14 cellular contexts compared by ENCODE assay signal in the genomic region with DNA sequence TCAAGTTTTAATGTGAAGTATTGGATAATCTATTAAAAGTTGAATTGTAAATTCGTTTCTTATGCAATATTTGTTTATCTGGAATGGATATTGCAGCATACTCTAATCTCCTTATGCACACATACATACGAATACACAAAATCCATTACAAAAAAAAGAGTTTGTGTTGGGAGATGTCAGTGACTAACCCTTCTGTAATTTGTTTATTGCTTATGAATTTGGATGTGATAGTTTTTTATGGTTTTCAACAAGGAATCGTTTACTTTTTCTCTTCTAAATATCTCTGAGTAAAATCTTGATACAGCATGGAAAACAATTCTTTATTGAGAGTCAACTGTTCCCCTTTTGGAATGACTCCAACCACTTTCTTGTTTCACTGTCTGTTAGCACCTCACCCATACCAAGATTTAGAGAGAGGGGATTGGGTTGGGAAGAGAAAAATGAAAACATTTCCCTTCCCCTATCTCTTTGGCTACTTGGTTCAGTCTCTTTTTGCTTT. TPM values are rescaled to one million over a fixed set of nuclear protein-coding genes. Genes with fewer than 3 reads are reported as not detected.
A peak's percentile ranks its signal among the peaks of the same experiment; 100 is the strongest.
DNase-seq lines count a peak whose midpoint lies in the region; ATAC-seq, FAIRE-seq and TF ChIP-seq lines count a peak whose summit lies in the region.
"Had no signal": no experiment of that assay in that cellular context is flagged by ENCODE, and none has a peak within 500 bp of the region (broad histone marks: within the 10 kb centered on the region; RNA-seq: fewer than 3 reads in every experiment).

No MANE protein-coding gene starts in this region.

- no peaks in the 10 kb centered on the region for H3K9me2 ChIP-seq in Karpas-422 (replicated peaks; ENCODE audit: insufficient read depth, low read length)

- H3K36me3 ChIP-seq in Karpas-422 (ENCODE audit: insufficient read depth, low read length): no peaks in the 10 kb centered on the region
- no peaks in the 10 kb centered on the region for H3K36me3 ChIP-seq in HepG2 (replicated peaks in 1 of 2; ENCODE audit: control insufficient read depth in 1 of 2, insufficient read depth in 2 of 2, low read length in 2 of 2)
- H3K36me3 ChIP-seq in mammary epithelial cell (ENCODE audit: insufficient read depth, low read length): no peaks in the 10 kb centered on the region
- no peaks in the 10 kb centered on the region for H3K36me3 ChIP-seq in effector memory CD4-positive, alpha-beta T cell (ENCODE audit: control insufficient read depth, insufficient read depth, low read length)

- no peak for TF ChIP-seq RAD21 in HepG2 (CRISPR knock-in tag; IDR thresholded peaks at IDR 0.05)

- no peak for ATAC-seq in WTC11
- no peak for ATAC-seq in HepG2
- ATAC-seq in GM18861 (IDR thresholded peaks at IDR 0.05; ENCODE audit: unreplicated experiment): no peak
- ATAC-seq: gastroesophageal sphincter, left cardiac atrium had no signal

- H3K9me3 ChIP-seq in Karpas-422 (ENCODE audit: low read length) (no peaks in the 10 kb centered on the region), HepG2 (ENCODE audit: low read length) (no peaks in the 10 kb centered on the region), mammary epithelial cell (replicated peaks; ENCODE audit: insufficient read depth, low read length) (no peaks in the 10 kb centered on the region)
- H3K9me3 ChIP-seq in effector memory CD4-positive, alpha-beta T cell (ENCODE audit: control insufficient read depth, low read length): no peaks in the 10 kb centered on the region
- H3K9me3 ChIP-seq: gastroesophageal sphincter had no signal

- H2AFZ ChIP-seq in Karpas-422 (ENCODE audit: low read length): no peak overlapping the region
- no peak overlapping the region for H2AFZ ChIP-seq in HepG2 (ENCODE audit: low read length)
- no peak overlapping the region for H2AFZ ChIP-seq in mammary epithelial cell (ENCODE audit: low read depth, low read length)

- no peak overlapping the region for H3K4me3 ChIP-seq in Karpas-422 (ENCODE audit: low read length)
- no peak overlapping the region for H3K4me3 ChIP-seq in HepG2 (replicated peaks in 1 of 3; ENCODE audit: insufficient read depth in 1 of 3, low read depth in 2 of 3, low read length in 3 of 3)
- H3K4me3 ChIP-seq in mammary epithelial cell (replicated peaks in 1 of 3; ENCODE audit: insufficient read depth in 1 of 3, low read depth in 2 of 3, low read length in 3 of 3): no peak overlapping the region
- no peak overlapping the region for H3K4me3 ChIP-seq in effector memory CD4-positive, alpha-beta T cell (ENCODE audit: insufficient read depth, low read depth, low read length, poor library complexity, severe bottlenecking)
- H3K4me3 ChIP-seq: gastroesophageal sphincter had no signal

- CTCF ChIA-PET in WTC11 (lab: Charles Lee) (interaction anchor here (1.2 kb wide), 1 partner anchor 12 kb away, joined by 3 read pairs; no protein-coding TSS in a partner anchor), HepG2 (lab: Yijun Ruan, JAX; ENCODE audit: low intra/inter-chr PET ratio, low total read pairs) (no interaction called here), mammary epithelial cell (lab: Charles Lee; ENCODE audit: low non-redundant PET) (no interaction called here)

- TF ChIP-seq EP300 in HepG2 (IDR thresholded peaks at IDR 0.05; ENCODE audit: low read depth in 2 of 2, low read length in 2 of 2) (no peak), HepG2 (CRISPR knock-in tag; IDR thresholded peaks at IDR 0.05; ENCODE audit: borderline replicate concordance) (no peak)

- H3K27me3 ChIP-seq in Karpas-422 (ENCODE audit: low read length) (no peaks in the 10 kb centered on the region), HepG2 (ENCODE audit: control insufficient read depth in 1 of 2, insufficient read depth in 2 of 2, low read length in 2 of 2) (no peaks in the 10 kb centered on the region), mammary epithelial cell (ENCODE audit: insufficient read depth, low read length) (no peaks in the 10 kb centered on the region)
- no peaks in the 10 kb centered on the region for H3K27me3 ChIP-seq in effector memory CD4-positive, alpha-beta T cell (replicated peaks; ENCODE audit: control insufficient read depth, insufficient read depth, low read length, poor library complexity, severe bottlenecking)
- H3K27me3 ChIP-seq: gastroesophageal sphincter had no signal

- H4K20me1 ChIP-seq in Karpas-422 (ENCODE audit: insufficient read depth, low read depth, low read length) (peaks cover 5% of the 10 kb centered on the region; the same call in 1 of the 2 replicates), HepG2 (ENCODE audit: insufficient read depth, low read length) (no peaks in the 10 kb centered on the region), mammary epithelial cell (ENCODE audit: insufficient read depth, low read length) (no peaks in the 10 kb centered on the region)

- peak overlapping the region; percentile 75; the same call in 1 of the 2 replicates for H3K27ac Mint-ChIP-seq in WTC11

- peaks cover 3% of the 10 kb centered on the region; the same call in 1 of the 2 replicates for H3K4me1 ChIP-seq in Karpas-422 (ENCODE audit: low read length)
- H3K4me1 ChIP-seq in HepG2 (ENCODE audit: insufficient read depth, low read length): peaks cover 25% of the 10 kb centered on the region
- no peaks in the 10 kb centered on the region for H3K4me1 ChIP-seq in mammary epithelial cell (ENCODE audit: insufficient read depth, low read length)
- peaks cover 67% of the 10 kb centered on the region for H3K4me1 ChIP-seq in effector memory CD4-positive, alpha-beta T cell (ENCODE audit: control insufficient read depth, insufficient read depth, low read length, poor library complexity, severe bottlenecking)

- TF ChIP-seq POLR2A in HepG2 (IDR thresholded peaks at IDR 0.05; ENCODE audit: insufficient read depth in 1 of 2, low read depth in 2 of 2, low read length in 2 of 2): no peak

- no peaks in the 10 kb centered on the region; the same call in 1 of the 2 replicates for H3K36me3 Mint-ChIP-seq in WTC11

- H3K9me3 Mint-ChIP-seq in WTC11: no peaks in the 10 kb centered on the region

- dilution Hi-C loops in mammary epithelial cell (cut with HindIII; ENCODE audit: low sequenced_read_pairs): no loop called here

- intact Hi-C loops in HepG2 (cut with micrococcal nuclease; ENCODE audit: unreplicated experiment) (no loop called here), mammary epithelial cell (cut with micrococcal nuclease) (no loop called here)

- H3K79me2 ChIP-seq in Karpas-422 (ENCODE audit: low read length): no peaks in the 10 kb centered on the region
- peaks cover 7% of the 10 kb centered on the region for H3K79me2 ChIP-seq in HepG2 (ENCODE audit: insufficient read depth, low read length)
- peaks cover 50% of the 10 kb centered on the region for H3K79me2 ChIP-seq in mammary epithelial cell (ENCODE audit: insufficient read depth, low read length)

- peaks cover 67% of the 10 kb centered on the region for H3K4me1 Mint-ChIP-seq in WTC11

- in situ Hi-C loops in HepG2 (cut with HindIII; ENCODE audit: extremely low pct_ligation_motif_present, low pct_unique_long_range_greater_than_20kb): no loop called here
- in situ Hi-C loops in mammary epithelial cell (cut with MboI; ENCODE audit: low sequenced_read_pairs in 2 of 2): no loop called here

- no peak overlapping the region for H3K9ac ChIP-seq in Karpas-422 (ENCODE audit: low read length)
- no peak overlapping the region for H3K9ac ChIP-seq in HepG2 (ENCODE audit: insufficient read depth, low read depth, low read length)
- H3K9ac ChIP-seq in mammary epithelial cell (ENCODE audit: insufficient read depth, low read length): no peak overlapping the region

- FAIRE-seq in HepG2 (lab: Jason Lieb, UNC): no peak
- FAIRE-seq: GM12892 had no signal

- DNase-seq in DMS 273 treated with DMSO at 0.1 percent for 48 hours (lab: John Stamatoyannopoulos, UW): peak; percentile 61
- DNase-seq in Karpas-422: peak; percentile 29
- no peak for DNase-seq in WTC11 (ENCODE audit: low spot score)
- no peak for DNase-seq in HepG2 (ENCODE audit: low spot score)
- DNase-seq in mammary epithelial cell: no peak
- DNase-seq in globus pallidus (ENCODE audit: low spot score): no peak
- no peak for DNase-seq in effector memory CD4-positive, alpha-beta T cell
- DNase-seq: Calu3, left cardiac atrium, NCI-H146, T1000 had no signal

- no peaks in the 10 kb centered on the region for H3K27me3 Mint-ChIP-seq in WTC11 (ENCODE audit: low read depth)

- H3K27ac ChIP-seq in Karpas-422 (ENCODE audit: low read length) (no peak overlapping the region), HepG2 (ENCODE audit: extremely low read length, insufficient read depth, low read length) (no peak overlapping the region), mammary epithelial cell (ENCODE audit: insufficient read depth, low read depth, low read length) (no peak overlapping the region)
- H3K27ac ChIP-seq in effector memory CD4-positive, alpha-beta T cell (ENCODE audit: insufficient read depth, low read length, poor library complexity, severe bottlenecking): no peak overlapping the region
- H3K27ac ChIP-seq: gastroesophageal sphincter had no signal

- H3K4me3 Mint-ChIP-seq in WTC11: no peak overlapping the region

- TF ChIP-seq CTCF in WTC11 (IDR thresholded peaks at IDR 0.05) (no peak), HepG2 (CRISPR knock-in tag; IDR thresholded peaks at IDR 0.05) (no peak), mammary epithelial cell (conservative IDR thresholded peaks at IDR 0.05 in 1 of 2, IDR thresholded peaks at IDR 0.05 in 1 of 2; ENCODE audit: extremely low read depth in 1 of 2, insufficient read depth in 1 of 2, low read depth in 1 of 2, low read length in 2 of 2) (no peak)

- 52% methylated on average over 3 of the region's 3 CpGs for WGBS in HepG2 (ENCODE audit: low lambda C conversion rate)
- 86% methylated on average over 3 of the region's 3 CpGs for WGBS in mammary epithelial cell (ENCODE audit: low coverage, missing lambda C conversion rate)

- no TSS peak for BruUV-seq in HepG2 (replicated peaks; lab: Mats Ljungman, UMichigan)
- BruUV-seq in mammary epithelial cell (replicated peaks; lab: Mats Ljungman, UMichigan): no TSS peak

- no peak overlapping the region for H3K4me2 ChIP-seq in Karpas-422 (ENCODE audit: low read depth, low read length, poor library complexity, severe bottlenecking)
- no peak overlapping the region for H3K4me2 ChIP-seq in HepG2 (ENCODE audit: low read depth, low read length)
- no peak overlapping the region for H3K4me2 ChIP-seq in mammary epithelial cell (ENCODE audit: insufficient read depth, low read depth, low read length)

- POLR2A ChIA-PET in WTC11 (lab: Charles Lee): no interaction called here
- POLR2A ChIA-PET in HepG2 (lab: Yijun Ruan, JAX): no interaction called here

RNA-seq across cellular contexts. Expression of gene RAB8B, which starts 9.4 kb away (rescaled TPM):
- total RNA-seq in Karpas-422 (2014; rRNA removed; shearing (Covaris generic); ENCODE audit: low replicate concordance): 4.9 and 14.2 TPM in 2 replicates
- total RNA-seq in WTC11 (2021) (30.5 to 34.6 TPM (median 32.5 TPM) in 3 replicates), HepG2 (2016; rRNA removed; fragmentation: Illumina TruSeq; extraction: Trizol) (14.2 and 20.4 TPM in 2 replicates), mammary epithelial cell (10 to 100 TPM; 20.6 to 36.3 TPM)
- 0.79 and 1.7 TPM in 2 replicates for total RNA-seq in HepG2 (2016; cell fraction: cytosol; rRNA removed; fragmentation: Illumina TruSeq; extraction: Trizol; ENCODE audit: low read depth)
- total RNA-seq in HepG2 (2016; cell fraction: insoluble cytoplasmic fraction; rRNA removed; fragmentation: Illumina TruSeq; extraction: Trizol): 14.3 and 23.1 TPM in 2 replicates
- 4.1 and 5.5 TPM in 2 replicates for total RNA-seq in HepG2 (2016; cell fraction: membrane; rRNA removed; fragmentation: Illumina TruSeq; extraction: Trizol)
- total RNA-seq in HepG2 (2016; cell fraction: nucleus; rRNA removed; fragmentation: Illumina TruSeq; extraction: Trizol): 7.3 and 8.0 TPM in 2 replicates
- polyA plus RNA-seq in HepG2 (2011; rRNA removed) (4.7 and 6.8 TPM in 2 replicates), mammary epithelial cell (13.9 TPM)
- 2.3 and 3.5 TPM in 2 replicates for polyA plus RNA-seq in HepG2 (2011; cell fraction: cytosol; rRNA removed)
- 3.0 TPM in 2 replicates for polyA plus RNA-seq in HepG2 (2011; cell fraction: nucleus; rRNA removed)
- polyA plus RNA-seq in HepG2 (2012): 5.3 and 8.5 TPM in 2 replicates
- 1.4 and 1.5 TPM in 2 replicates for polyA plus RNA-seq in HepG2 (2016; cell fraction: cytosol; fragmentation: Illumina TruSeq; extraction: Trizol; ENCODE audit: low read depth)
- polyA plus RNA-seq in HepG2 (2016; cell fraction: insoluble cytoplasmic fraction; fragmentation: Illumina TruSeq; extraction: Trizol; ENCODE audit: low read depth): 11.3 and 13.5 TPM in 2 replicates
- polyA plus RNA-seq in HepG2 (2016; cell fraction: membrane; fragmentation: Illumina TruSeq; extraction: Trizol; ENCODE audit: low read depth): 2.8 and 2.9 TPM in 2 replicates
- polyA plus RNA-seq in HepG2 (2016; cell fraction: nucleus; fragmentation: Illumina TruSeq; extraction: Trizol; ENCODE audit: insufficient read depth, low read depth): 7.1 and 7.6 TPM in 2 replicates
- polyA minus RNA-seq in HepG2 (2011; rRNA and poly(A)+ RNA removed; ENCODE audit: low replicate concordance): 4.8 and 5.9 TPM in 2 replicates
- polyA minus RNA-seq in HepG2 (2011; cell fraction: cytosol; rRNA and poly(A)+ RNA removed): 22.2 and 22.6 TPM in 2 replicates
- polyA minus RNA-seq in HepG2 (2011; cell fraction: nucleus; rRNA and poly(A)+ RNA removed): 5.2 and 8.2 TPM in 2 replicates
- 56.8 TPM for polyA minus RNA-seq in mammary epithelial cell

RNA-seq across cellular contexts. Expression of gene RPS27L, which starts 41.5 kb away (rescaled TPM):
- total RNA-seq in Karpas-422 (2014; rRNA removed; shearing (Covaris generic); ENCODE audit: low replicate concordance): 36.3 and 72.8 TPM in 2 replicates
- total RNA-seq in WTC11 (2021) (133 to 159 TPM (median 155 TPM) in 3 replicates), HepG2 (2016; rRNA removed; fragmentation: Illumina TruSeq; extraction: Trizol) (433 and 596 TPM in 2 replicates), mammary epithelial cell (100 to 1,000 TPM in 1 of 2 donors, 10 to 100 TPM in 1; 40.5 to 141 TPM)
- total RNA-seq in HepG2 (2016; cell fraction: cytosol; rRNA removed; fragmentation: Illumina TruSeq; extraction: Trizol; ENCODE audit: low read depth): 167 and 206 TPM in 2 replicates
- 426 and 625 TPM in 2 replicates for total RNA-seq in HepG2 (2016; cell fraction: insoluble cytoplasmic fraction; rRNA removed; fragmentation: Illumina TruSeq; extraction: Trizol)
- total RNA-seq in HepG2 (2016; cell fraction: membrane; rRNA removed; fragmentation: Illumina TruSeq; extraction: Trizol): 209 and 262 TPM in 2 replicates
- total RNA-seq in HepG2 (2016; cell fraction: nucleus; rRNA removed; fragmentation: Illumina TruSeq; extraction: Trizol): 142 and 149 TPM in 2 replicates
- polyA plus RNA-seq in HepG2 (2011; rRNA removed) (210 and 231 TPM in 2 replicates), mammary epithelial cell (113 TPM)
- polyA plus RNA-seq in HepG2 (2011; cell fraction: cytosol; rRNA removed): 112 and 159 TPM in 2 replicates
- polyA plus RNA-seq in HepG2 (2011; cell fraction: nucleus; rRNA removed): 53.6 and 77.1 TPM in 2 replicates
- polyA plus RNA-seq in HepG2 (2012): 270 and 317 TPM in 2 replicates
- polyA plus RNA-seq in HepG2 (2016; cell fraction: cytosol; fragmentation: Illumina TruSeq; extraction: Trizol; ENCODE audit: low read depth): 194 and 258 TPM in 2 replicates
- polyA plus RNA-seq in HepG2 (2016; cell fraction: insoluble cytoplasmic fraction; fragmentation: Illumina TruSeq; extraction: Trizol; ENCODE audit: low read depth): 673 and 714 TPM in 2 replicates
- polyA plus RNA-seq in HepG2 (2016; cell fraction: membrane; fragmentation: Illumina TruSeq; extraction: Trizol; ENCODE audit: low read depth): 226 and 313 TPM in 2 replicates
- polyA plus RNA-seq in HepG2 (2016; cell fraction: nucleus; fragmentation: Illumina TruSeq; extraction: Trizol; ENCODE audit: insufficient read depth, low read depth): 277 and 280 TPM in 2 replicates
- 12.7 and 14.4 TPM in 2 replicates for polyA minus RNA-seq in HepG2 (2011; rRNA and poly(A)+ RNA removed; ENCODE audit: low replicate concordance)
- 46.3 and 58.6 TPM in 2 replicates for polyA minus RNA-seq in HepG2 (2011; cell fraction: cytosol; rRNA and poly(A)+ RNA removed)
- polyA minus RNA-seq in HepG2 (2011; cell fraction: nucleus; rRNA and poly(A)+ RNA removed): 80.2 and 91.3 TPM in 2 replicates
- polyA minus RNA-seq in mammary epithelial cell: 17.6 TPM

Comparison
In these comparisons a context has a peak if more than half of its experiments do, and no peak if none do; other contexts are left out.
1. DNase-seq: peak in DMS 273 treated with DMSO at 0.1 percent for 48 hours (single experiment) and Karpas-422 (single experiment); none in WTC11 (single experiment), HepG2 (single experiment), mammary epithelial cell (single experiment), globus pallidus (single experiment) and effector memory CD4-positive, alpha-beta T cell (0 of 3).